In the genomic region with DNA sequence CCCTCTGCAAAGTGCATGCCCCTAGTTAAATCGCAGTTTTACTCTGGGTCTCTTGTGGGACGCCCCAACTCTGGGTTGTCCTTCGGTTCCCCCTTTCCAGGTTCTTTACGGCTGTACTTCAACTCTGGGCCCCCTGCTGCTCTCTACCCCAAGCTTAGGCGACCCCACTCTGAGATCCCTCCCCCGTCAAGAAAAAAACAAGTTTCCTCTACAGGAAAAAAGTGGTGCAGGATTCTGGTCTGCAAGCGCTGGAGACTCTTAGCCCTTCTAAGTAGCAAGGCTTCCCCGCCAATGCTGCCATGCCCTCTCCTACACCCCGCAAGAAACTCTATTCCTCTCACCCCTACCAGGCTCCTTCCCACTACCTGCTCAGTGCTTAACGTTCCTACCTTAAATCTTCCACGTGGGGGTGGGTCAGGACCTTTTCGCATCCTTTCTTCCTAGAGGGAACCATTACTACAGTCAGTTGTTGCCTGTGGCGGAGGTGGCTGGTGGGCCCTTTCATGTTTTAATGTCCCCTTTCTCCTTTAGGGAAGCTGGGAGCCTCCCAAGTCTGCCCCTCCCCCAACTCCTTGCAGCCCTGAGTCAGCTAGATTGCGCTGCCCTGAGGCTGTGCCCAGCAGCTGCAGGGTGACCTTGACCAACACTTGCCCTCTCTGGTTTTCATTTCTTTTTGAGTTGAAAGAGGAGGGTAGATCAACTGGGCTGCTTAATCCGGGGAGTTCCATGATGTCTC, we compare ENCODE assay signal across 9 cellular contexts. TPM values are rescaled to one million over a fixed set of nuclear protein-coding genes. Genes with fewer than 3 reads are reported as not detected.
DNase-seq lines count a peak whose midpoint lies in the region; ATAC-seq lines count a peak whose summit lies in the region.
"Had no signal": no experiment of that assay in that cellular context is flagged by ENCODE, and none has a peak within 500 bp of the region (broad histone marks: within the 10 kb centered on the region; RNA-seq: fewer than 3 reads in every experiment).

No MANE protein-coding gene starts in this region.

- peak overlapping the region; percentile 35 for H3K9ac ChIP-seq in skeletal muscle satellite cell (ENCODE audit: low read depth, low read length)

- peak overlapping the region; percentile 77 for H3K4me2 ChIP-seq in skeletal muscle satellite cell (ENCODE audit: low read length)

- peaks cover 41% of the 10 kb centered on the region for H3K27me3 Mint-ChIP-seq in activated T-helper 1 cell treated with anti-CD3 and anti-CD28 coated beads, Interleukin-12 subunit alpha, Interleukin-12 subunit beta, Interleukin-2, Interleukin-4 antibody, amounts not matched to agents 30 ng/mL and 10 ng/mL and 1 ng/mL, durations not matched to agents 14 hours and 24 hours and 36 hours (ENCODE audit: insufficient read depth)

- peaks cover 55% of the 10 kb centered on the region for H3K27me3 ChIP-seq in skeletal muscle satellite cell (ENCODE audit: control insufficient read depth, insufficient read depth, low read length)

- peak overlapping the region; percentile 64 for H3K4me3 ChIP-seq in skeletal muscle satellite cell (ENCODE audit: low read length)

- no peaks in the 10 kb centered on the region for H3K9me3 Mint-ChIP-seq in activated T-helper 1 cell treated with anti-CD3 and anti-CD28 coated beads, Interleukin-12 subunit alpha, Interleukin-12 subunit beta, Interleukin-2, Interleukin-4 antibody, amounts not matched to agents 30 ng/mL and 10 ng/mL and 1 ng/mL, durations not matched to agents 14 hours and 24 hours and 36 hours

- H3K9me3 ChIP-seq in skeletal muscle satellite cell (replicated peaks; ENCODE audit: low read length): no peaks in the 10 kb centered on the region

- no peaks in the 10 kb centered on the region for H3K36me3 Mint-ChIP-seq in activated T-helper 1 cell treated with anti-CD3 and anti-CD28 coated beads, Interleukin-12 subunit alpha, Interleukin-12 subunit beta, Interleukin-2, Interleukin-4 antibody, amounts not matched to agents 30 ng/mL and 10 ng/mL and 1 ng/mL, durations not matched to agents 14 hours and 24 hours and 36 hours (ENCODE audit: low read depth)

- H3K4me1 Mint-ChIP-seq in activated T-helper 1 cell treated with anti-CD3 and anti-CD28 coated beads, Interleukin-12 subunit alpha, Interleukin-12 subunit beta, Interleukin-2, Interleukin-4 antibody, amounts not matched to agents 30 ng/mL and 10 ng/mL and 1 ng/mL, durations not matched to agents 14 hours and 24 hours and 36 hours (ENCODE audit: low read depth): peaks cover 11% of the 10 kb centered on the region

- DNase-seq in NCI-H82 (lab: John Stamatoyannopoulos, UW) (peak; percentile 61), NCI-H82 treated with DMSO at 0.1 percent for 48 hours (lab: John Stamatoyannopoulos, UW; ENCODE audit: unreplicated experiment) (no peak), iPS DF 19.7 (ENCODE audit: low read depth, low spot score) (peak; percentile 60), DMS53 treated with DMSO at 0.1 percent for 48 hours (lab: John Stamatoyannopoulos, UW; ENCODE audit: unreplicated experiment) (no peak), left ventricle myocardium superior (no peak)
- DNase-seq in activated T-helper 1 cell treated with anti-CD3 and anti-CD28 coated beads, Interleukin-12 subunit alpha, Interleukin-12 subunit beta, Interleukin-2, Interleukin-4 antibody, amounts not matched to agents 30 ng/mL and 10 ng/mL and 1 ng/mL, durations not matched to agents 14 hours and 24 hours and 36 hours (ENCODE audit: low spot score): no peak

- no peaks in the 10 kb centered on the region for H3K36me3 ChIP-seq in skeletal muscle satellite cell (ENCODE audit: insufficient read depth, low read length)

- peaks cover 20% of the 10 kb centered on the region for H3K4me1 ChIP-seq in skeletal muscle satellite cell (ENCODE audit: control insufficient read depth, insufficient read depth, low read length)

- intact Hi-C loops in activated T-helper 1 cell treated with anti-CD3 and anti-CD28 coated beads, Interleukin-12 subunit alpha, Interleukin-12 subunit beta, Interleukin-2, Interleukin-4 antibody, amounts not matched to agents 30 ng/mL and 10 ng/mL and 1 ng/mL, durations not matched to agents 14 hours and 24 hours and 36 hours (cut with micrococcal nuclease): no loop called here
- intact Hi-C loops in left ventricle myocardium superior (cut with micrococcal nuclease): no loop called here

- H3K27ac Mint-ChIP-seq in activated T-helper 1 cell treated with anti-CD3 and anti-CD28 coated beads, Interleukin-12 subunit alpha, Interleukin-12 subunit beta, Interleukin-2, Interleukin-4 antibody, amounts not matched to agents 30 ng/mL and 10 ng/mL and 1 ng/mL, durations not matched to agents 14 hours and 24 hours and 36 hours: no peak overlapping the region

- ATAC-seq in HG03354 (IDR thresholded peaks at IDR 0.05; ENCODE audit: poor library complexity, severe bottlenecking, unreplicated experiment) (no peak), left ventricle myocardium superior (no peak)

- peak overlapping the region; percentile 64 for H3K4me3 Mint-ChIP-seq in activated T-helper 1 cell treated with anti-CD3 and anti-CD28 coated beads, Interleukin-12 subunit alpha, Interleukin-12 subunit beta, Interleukin-2, Interleukin-4 antibody, amounts not matched to agents 30 ng/mL and 10 ng/mL and 1 ng/mL, durations not matched to agents 14 hours and 24 hours and 36 hours

RNA-seq across cellular contexts. Expression of a gene that starts 1.4 kb away (rescaled TPM):
- 8.4 TPM in 2 replicates for total RNA-seq in activated T-helper 1 cell treated with anti-CD3 and anti-CD28 coated beads, Interleukin-12 subunit alpha, Interleukin-12 subunit beta, Interleukin-2, Interleukin-4 antibody, amounts not matched to agents 30 ng/mL and 10 ng/mL and 1 ng/mL, durations not matched to agents 14 hours and 24 hours and 36 hours
- 0.76 and 1.1 TPM in 2 replicates for total RNA-seq in skeletal muscle satellite cell (2012; rRNA removed)
- 0.12 TPM for total RNA-seq in left ventricle myocardium superior
- total RNA-seq: lung microvascular endothelial cell had no signal

RNA-seq across cellular contexts. Expression of a gene that starts 43.0 kb away (rescaled TPM):
- total RNA-seq in activated T-helper 1 cell treated with anti-CD3 and anti-CD28 coated beads, Interleukin-12 subunit alpha, Interleukin-12 subunit beta, Interleukin-2, Interleukin-4 antibody, amounts not matched to agents 30 ng/mL and 10 ng/mL and 1 ng/mL, durations not matched to agents 14 hours and 24 hours and 36 hours: not detected in 2 replicates
- not detected in 2 replicates for total RNA-seq in skeletal muscle satellite cell (2012; rRNA removed)
- total RNA-seq in left ventricle myocardium superior: not detected
- total RNA-seq: lung microvascular endothelial cell had no signal

Comparison
In these comparisons a context has a peak if more than half of its experiments do, and no peak if none do; other contexts are left out.
1. DNase-seq: peak in NCI-H82 (single experiment) and iPS DF 19.7 (single experiment); none in NCI-H82 treated with DMSO at 0.1 percent for 48 hours (single experiment), activated T-helper 1 cell treated with anti-CD3 and anti-CD28 coated beads, Interleukin-12 subunit alpha, Interleukin-12 subunit beta, Interleukin-2, Interleukin-4 antibody, amounts not matched to agents 30 ng/mL and 10 ng/mL and 1 ng/mL, durations not matched to agents 14 hours and 24 hours and 36 hours (single experiment), DMS53 treated with DMSO at 0.1 percent for 48 hours (single experiment) and left ventricle myocardium superior (single experiment).